Comparison of ENCODE assay signal across 23 cellular contexts in the genomic region with DNA sequence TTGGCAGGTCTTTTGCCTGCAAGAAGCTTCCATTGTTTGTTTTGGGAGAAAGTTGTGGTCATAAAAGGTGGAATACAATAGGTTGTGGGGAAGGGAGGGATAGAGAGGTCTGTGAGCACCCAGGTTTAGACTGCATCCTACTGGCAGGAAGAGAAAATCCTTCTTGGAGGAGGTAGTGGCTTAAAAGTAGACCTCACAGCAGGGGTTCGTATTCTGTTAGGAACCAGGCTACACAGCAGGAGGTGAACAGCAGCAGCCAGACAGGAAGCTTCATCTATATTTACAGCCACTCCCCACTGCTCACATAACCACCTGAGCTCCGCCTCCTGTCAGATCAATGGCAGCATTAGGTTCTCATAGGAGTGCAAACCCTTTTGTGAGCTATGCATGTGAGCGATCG.
A peak's percentile ranks its signal among the peaks of the same experiment; 100 is the strongest.
DNase-seq lines count a peak whose midpoint lies in the region; ATAC-seq and TF ChIP-seq lines count a peak whose summit lies in the region.
"Had no signal": no experiment of that assay in that cellular context is flagged by ENCODE, and none has a peak within 500 bp of the region (broad histone marks: within the 10 kb centered on the region; RNA-seq: fewer than 3 reads in every experiment).

No MANE protein-coding gene starts in this region.

- no peaks in the 10 kb centered on the region for H3K36me3 ChIP-seq in WERI-Rb-1
- H3K36me3 ChIP-seq: BLaER1 treated with 17β-estradiol and CSF1 and Interleukin-3, amounts not matched to agents 10 nM and 100 nM; SJSA1 had no signal

- no peak overlapping the region for H3K4me3 ChIP-seq in LNCaP clone FGC (ENCODE audit: low read depth, low read length)
- H3K4me3 ChIP-seq in WERI-Rb-1 (ENCODE audit: low read depth, low read length) = no peak overlapping the region
- H3K4me3 ChIP-seq: BLaER1 treated with 17β-estradiol and CSF1 and Interleukin-3, amounts not matched to agents 10 nM and 100 nM; hepatocyte; lung; SJSA1 had no signal

- no peaks in the 10 kb centered on the region for H3K27me3 Mint-ChIP-seq in progenitor cell of endocrine pancreas

- H3K27me3 ChIP-seq in WERI-Rb-1 (ENCODE audit: insufficient read depth, low read depth, severe bottlenecking) = no peaks in the 10 kb centered on the region
- H3K27me3 ChIP-seq: BLaER1 treated with 17β-estradiol and CSF1 and Interleukin-3, amounts not matched to agents 10 nM and 100 nM; hepatocyte; SJSA1 had no signal

- no peak overlapping the region for H3K4me3 Mint-ChIP-seq in progenitor cell of endocrine pancreas (ENCODE audit: low read depth)
- H3K4me3 Mint-ChIP-seq: activated CD8-positive, alpha-beta T cell treated with anti-CD3 and anti-CD28 coated beads, Interleukin-2, amount 10 ng/mL, durations not matched to agents 7 days and 5 days had no signal

- peaks cover 4% of the 10 kb centered on the region for H3K4me1 Mint-ChIP-seq in progenitor cell of endocrine pancreas (ENCODE audit: low read depth)

- ATAC-seq in SK-N-SH treated with all-trans-retinoic acid at 6 μM for 48 hours = no peak
- ATAC-seq: activated CD4-positive, CD25-positive, alpha-beta regulatory T cell treated with anti-CD3 and anti-CD28 coated beads, Interleukin-2, amount 50 U/mL, for 24 hours; activated CD8-positive, alpha-beta T cell treated with anti-CD3 and anti-CD28 coated beads, Interleukin-2, amount 10 ng/mL, durations not matched to agents 7 days and 5 days; Panc1 had no signal

- DNase-seq in NCI-H524 (lab: John Stamatoyannopoulos, UW) (peak; percentile 6 to 18), NCI-H524 treated with DMSO at 0.1 percent for 48 hours (lab: John Stamatoyannopoulos, UW) (no peak), LNCaP clone FGC (ENCODE audit: low read depth) (peak; percentile 33), WERI-Rb-1 (peak; percentile 16), progenitor cell of endocrine pancreas (ENCODE audit: low spot score, unreplicated experiment) (no peak), dedifferentiated amniotic fluid mesenchymal stem cell (ENCODE audit: extremely low spot score) (no peak)
- no peak for DNase-seq in activated CD4-positive, alpha-beta T cell treated with anti-CD3 and anti-CD28 coated beads for 48 hours
- DNase-seq: activated CD8-positive, alpha-beta T cell treated with anti-CD3 and anti-CD28 coated beads, Interleukin-2, amount 10 ng/mL, durations not matched to agents 7 days and 5 days; activated naive CD4-positive, alpha-beta T cell; activated T-cell treated with anti-CD3 and anti-CD28 coated beads, Interleukin-2, amount 50 U/mL, for 1 hour; amniotic stem cell; islet precursor cell; NCI-H1092 treated with DMSO at 0.1 percent for 48 hours; NCI-H2081 treated with DMSO at 0.1 percent for 48 hours; retina had no signal

- TF ChIP-seq CTCF in LNCaP clone FGC (IDR thresholded peaks at IDR 0.05; ENCODE audit: control insufficient read depth, extremely low read depth, insufficient read depth) (0 out of 2 replicates have a peak, but pooled peaks have one; percentile 9), WERI-Rb-1 (IDR thresholded peaks at IDR 0.05; ENCODE audit: low read depth, low read length) (no peak), progenitor cell of endocrine pancreas (IDR thresholded peaks at IDR 0.05; ENCODE audit: unreplicated experiment) (no peak)

- H3K36me3 Mint-ChIP-seq in progenitor cell of endocrine pancreas (ENCODE audit: insufficient read depth) = no peaks in the 10 kb centered on the region

- H3K27ac Mint-ChIP-seq in progenitor cell of endocrine pancreas = peak overlapping the region; percentile 52
- H3K27ac Mint-ChIP-seq: activated CD8-positive, alpha-beta T cell treated with anti-CD3 and anti-CD28 coated beads, Interleukin-2, amount 10 ng/mL, durations not matched to agents 7 days and 5 days had no signal

- no peaks in the 10 kb centered on the region for H3K9me3 Mint-ChIP-seq in progenitor cell of endocrine pancreas (ENCODE audit: low read depth)

- no peak overlapping the region for H3K27ac ChIP-seq in WERI-Rb-1
- H3K27ac ChIP-seq: BLaER1 treated with 17β-estradiol and CSF1 and Interleukin-3, amounts not matched to agents 10 nM and 100 nM; hepatocyte; KMS-11; SJSA1 had no signal

- no peaks in the 10 kb centered on the region for H3K9me3 ChIP-seq in WERI-Rb-1 (ENCODE audit: severe bottlenecking)
- H3K9me3 ChIP-seq: BLaER1 treated with 17β-estradiol and CSF1 and Interleukin-3, amounts not matched to agents 10 nM and 100 nM; SJSA1 had no signal

TF ChIP-seq in SK-N-SH treated with all-trans-retinoic acid at 6 μM for 48 hours, 23 proteins besides CTCF, POLR2A, EP300 and RAD21:
- no peak for TF ChIP-seq ZNF565 (CRISPR knock-in tag; conservative IDR thresholded peaks at IDR 0.05; ENCODE audit: low read depth)

Comparison
In these comparisons a context has a peak if more than half of its experiments do, and no peak if none do; other contexts are left out.
1. DNase-seq: peak in NCI-H524 (2 of 2), LNCaP clone FGC (single experiment) and WERI-Rb-1 (single experiment); none in NCI-H524 treated with DMSO at 0.1 percent for 48 hours (single experiment), progenitor cell of endocrine pancreas (single experiment), dedifferentiated amniotic fluid mesenchymal stem cell (single experiment) and activated CD4-positive, alpha-beta T cell treated with anti-CD3 and anti-CD28 coated beads for 48 hours (single experiment).